ENCODE assay signal across 8 cellular contexts in genomic region chr1:223711838-223712183, GRCh38. TPM values are rescaled to one million over a fixed set of nuclear protein-coding genes. Genes with fewer than 3 reads are reported as not detected.
DNase-seq lines count a peak whose midpoint lies in the region; ATAC-seq and TF ChIP-seq lines count a peak whose summit lies in the region.

No MANE protein-coding gene starts in this region.

- H3K27ac ChIP-seq in cardiac muscle cell = no peak overlapping the region
- H3K27ac ChIP-seq in upper lobe of left lung = peak overlapping the region; percentile 94 to 99 (median 98)

- H3K27me3 Mint-ChIP-seq in MCF 10A (ENCODE audit: insufficient read depth, unreplicated experiment) (no peaks in the 10 kb centered on the region), memory B cell (no peaks in the 10 kb centered on the region)

- no peak overlapping the region for H3K27ac Mint-ChIP-seq in MCF 10A (ENCODE audit: low read depth, unreplicated experiment)
- H3K27ac Mint-ChIP-seq in memory B cell = peak overlapping the region; percentile 50

- CTCF ChIA-PET in MCF 10A (lab: Yijun Ruan, JAX) = interaction anchor here (0.5 to 4.9 kb wide), 28 partner anchors 9 to 1294 kb away, joined by 3 to 64 read pairs (median 4); no protein-coding TSS in a partner anchor

- BruUV-seq in MCF 10A (replicated peaks; lab: Mats Ljungman, UMichigan) = no TSS peak

- intact Hi-C loops in Right ventricle myocardium inferior (cut with DNase I) (loop anchor here (1.0 to 5.0 kb wide), 2 partner anchors 37 to 135 kb away; partner anchors contain the start of gene TP53BP2), MCF 10A (cut with micrococcal nuclease) (loop anchor here (1.0 to 2.0 kb wide), 2 partner anchors 14 to 135 kb away; no protein-coding TSS in a partner anchor)

- TF ChIP-seq CTCF in cardiac muscle cell (IDR thresholded peaks at IDR 0.05; ENCODE audit: low read depth, low read length) (no peak), MCF 10A (IDR thresholded peaks at IDR 0.05; ENCODE audit: unreplicated experiment) (no peak), upper lobe of left lung (IDR thresholded peaks at IDR 0.05) (no peak)

- peak overlapping the region; percentile 78 for H3K4me3 ChIP-seq in cardiac muscle cell
- peak overlapping the region in 3 of 4 donors; percentile 81 to 94 (median 94) for H3K4me3 ChIP-seq in upper lobe of left lung

- H3K36me3 ChIP-seq in cardiac muscle cell (no peaks in the 10 kb centered on the region), upper lobe of left lung (no peaks in the 10 kb centered on the region)

- H3K4me3 Mint-ChIP-seq in MCF 10A (ENCODE audit: unreplicated experiment) = peak overlapping the region; percentile 77
- peak overlapping the region; percentile 54 for H3K4me3 Mint-ChIP-seq in memory B cell

- no peaks in the 10 kb centered on the region for H3K9me3 Mint-ChIP-seq in MCF 10A (ENCODE audit: unreplicated experiment)
- no peaks in the 10 kb centered on the region for H3K9me3 Mint-ChIP-seq in memory B cell

- TF ChIP-seq POLR2A in upper lobe of left lung (IDR thresholded peaks at IDR 0.05) = no peak

- H3K36me3 Mint-ChIP-seq in MCF 10A (ENCODE audit: insufficient read depth, unreplicated experiment) (peaks cover 15% of the 10 kb centered on the region), memory B cell (no peaks in the 10 kb centered on the region)

- no peak for DNase-seq in cardiac muscle cell (ENCODE audit: low read depth in 1 of 2, low spot score in 1 of 2)
- DNase-seq in Right ventricle myocardium inferior (ENCODE audit: missing footprints) = no peak
- DNase-seq in MCF 10A (ENCODE audit: unreplicated experiment) = no peak
- DNase-seq in memory B cell (ENCODE audit: low spot score in 2 of 2) = no peak
- no peak for DNase-seq in upper lobe of left lung
- no peak for DNase-seq in T-helper 9 cell
- DNase-seq in germinal center (ENCODE audit: low spot score) = no peak

- WGBS in upper lobe of left lung, 2 donors = 54 to 65% methylated on average over 10 to 11 of the region's 11 CpGs

- no peaks in the 10 kb centered on the region for H3K9me3 ChIP-seq in cardiac muscle cell (ENCODE audit: low read depth)
- no peaks in the 10 kb centered on the region for H3K9me3 ChIP-seq in upper lobe of left lung

- no peak for ATAC-seq in Right ventricle myocardium inferior
- ATAC-seq in memory B cell (ENCODE audit: low read depth) = peak; percentile 0
- no peak for ATAC-seq in upper lobe of left lung (ENCODE audit: low FRiP score in 2 of 2)
- no peak for ATAC-seq in HG02840 (IDR thresholded peaks at IDR 0.05; ENCODE audit: low FRiP score, unreplicated experiment)

- H3K4me1 ChIP-seq in cardiac muscle cell (ENCODE audit: low read depth) (peaks cover 17% of the 10 kb centered on the region), upper lobe of left lung (peaks cover 45 to 70% (median 62%) of the 10 kb centered on the region in 4 donors)

- H3K27me3 ChIP-seq in cardiac muscle cell (no peaks in the 10 kb centered on the region), upper lobe of left lung (no peaks in the 10 kb centered on the region)

- H3K4me1 Mint-ChIP-seq in MCF 10A (ENCODE audit: insufficient read depth, unreplicated experiment) (peaks cover 61% of the 10 kb centered on the region), memory B cell (peaks cover 44% of the 10 kb centered on the region)

- POLR2A ChIA-PET in MCF 10A (lab: Yijun Ruan, JAX) = interaction anchor here (0.8 to 5.2 kb wide), 18 partner anchors 8 to 999 kb away, joined by 3 to 105 read pairs (median 18); partner anchors contain the start of gene TP53BP2

- TF ChIP-seq EP300 in upper lobe of left lung (IDR thresholded peaks at IDR 0.05) = no peak

RNA-seq across cellular contexts. Expression of gene CAPN2, which starts 0.5 kb away (rescaled TPM):
- total RNA-seq in cardiac muscle cell (70.6 and 110 TPM in 2 replicates), Right ventricle myocardium inferior (85.4 TPM), MCF 10A (2022) (513 and 622 TPM in 2 replicates), upper lobe of left lung (1,000 to 10,000 TPM in 1 of 6 donors, 100 to 1,000 TPM in 5; 271 to 1,436 (median 427) TPM)
- 65.5 and 98.5 TPM in 2 replicates for polyA plus RNA-seq in cardiac muscle cell

RNA-seq across cellular contexts. Expression of gene CAPN8, which starts 46.3 kb away (rescaled TPM):
- total RNA-seq in cardiac muscle cell (not detected in 2 replicates), Right ventricle myocardium inferior (not detected), MCF 10A (2022) (1.0 and 5.7 TPM in 2 replicates), upper lobe of left lung (100 to 1,000 TPM in 1 of 6 donors, 10 to 100 TPM in 5; 40.3 to 274 (median 74.3) TPM)
- 0.15 TPM in 1 of 2 replicates, not detected in the other for polyA plus RNA-seq in cardiac muscle cell
